8 cellular contexts compared by ENCODE assay signal in genomic region chr12:48979602-48980388, GRCh38. TPM values are rescaled to one million over a fixed set of nuclear protein-coding genes. Genes with fewer than 3 reads are reported as not detected.
DNase-seq lines count a peak whose midpoint lies in the region; ATAC-seq and FAIRE-seq lines count a peak whose summit lies in the region.

No MANE protein-coding gene starts in this region.

- 0 out of 2 replicates have a peak, but pooled peaks cover 3% of the 10 kb centered on the region for H3F3A ChIP-seq in GM23248 (ENCODE audit: insufficient read depth)

- peak overlapping the region; percentile 62 for H3K4me2 ChIP-seq in GM23248 (ENCODE audit: unreplicated experiment)

- FAIRE-seq in small intestine (lab: Jason Lieb, UNC) = no peak

- H3K9me2 ChIP-seq in GM23248 (ENCODE audit: insufficient read depth) = no peaks in the 10 kb centered on the region

- ATAC-seq in right cardiac atrium = no peak
- no peak for ATAC-seq in HG03432 (IDR thresholded peaks at IDR 0.05; ENCODE audit: unreplicated experiment)

- H3K4me1 ChIP-seq in GM23248 (ENCODE audit: insufficient read depth) = peaks cover 13% of the 10 kb centered on the region; the same call in 1 of the 2 replicates
- peaks cover 15% of the 10 kb centered on the region for H3K4me1 ChIP-seq in right cardiac atrium (ENCODE audit: control insufficient read depth, insufficient read depth, low read length)
- peaks cover 0 to 4% of the 10 kb centered on the region in 2 donors for H3K4me1 ChIP-seq in small intestine (ENCODE audit: control insufficient read depth in 2 of 2, insufficient read depth in 1 of 2, low read depth in 1 of 2, low read length in 1 of 2)

- H3K4me3 ChIP-seq in GM23248 (peak overlapping the region; percentile 29; the same call in 1 of the 2 replicates), right cardiac atrium (ENCODE audit: low read length) (peak overlapping the region; percentile 26), small intestine (ENCODE audit: low read depth in 1 of 2, low read length in 2 of 2) (peak overlapping the region; percentile 10 to 46)

- WGBS in GM23248 (ENCODE audit: low coverage in 1 of 2, low lambda C conversion rate in 2 of 2, missing lambda C conversion rate in 2 of 2), 2 experiments = 2 to 4% methylated on average over 54 to 55 of the region's 55 CpGs
- 2% methylated on average over 55 of the region's 55 CpGs for WGBS in right cardiac atrium
- 1% methylated on average over 54 to 55 of the region's 55 CpGs for WGBS in small intestine, 3 donors

- H2AFZ ChIP-seq in GM23248 = no peak overlapping the region

- no peak overlapping the region for H3K27ac ChIP-seq in GM23248
- H3K27ac ChIP-seq in right cardiac atrium (ENCODE audit: low read length) = no peak overlapping the region
- H3K27ac ChIP-seq in small intestine (ENCODE audit: low read depth in 1 of 2, low read length in 1 of 2) = peak overlapping the region in 1 of 2 donors; percentile 36
- no peak overlapping the region for H3K27ac ChIP-seq in caudate nucleus (ENCODE audit: low read depth, low read length)

- DNase-seq in GM23248 = peak; percentile 42
- peak; percentile 72 for DNase-seq in activated CD8-positive, alpha-beta memory T cell treated with anti-CD3 and anti-CD28 coated beads for 24 hours
- peak; percentile 37 to 76 (median 75) for DNase-seq in right cardiac atrium
- DNase-seq in small intestine = peak; percentile 41
- DNase-seq in ACHN = no peak
- no peak for DNase-seq in DMS114 treated with DMSO at 0.1 percent for 48 hours (lab: John Stamatoyannopoulos, UW; ENCODE audit: unreplicated experiment)
- DNase-seq in caudate nucleus (lab: John Stamatoyannopoulos, UW) = no peak

- in situ Hi-C loops in GM23248 (cut with MboI) (no loop called here), ACHN (cut with HindIII; ENCODE audit: low pct_ligation_motif_present, low pct_unique_long_range_greater_than_20kb, low sequenced_read_pairs) (no loop called here)

- no peak overlapping the region for H3K9ac ChIP-seq in GM23248

- no peaks in the 10 kb centered on the region for H3K36me3 ChIP-seq in GM23248 (ENCODE audit: low read depth)
- H3K36me3 ChIP-seq in small intestine (ENCODE audit: control insufficient read depth in 2 of 2, insufficient read depth in 2 of 2, low read length in 2 of 2) = no peaks in the 10 kb centered on the region

- H3K9me3 ChIP-seq in GM23248 (ENCODE audit: low read depth) (no peaks in the 10 kb centered on the region), right cardiac atrium (ENCODE audit: control insufficient read depth, low read length) (no peaks in the 10 kb centered on the region), small intestine (ENCODE audit: control insufficient read depth, low read depth) (no peaks in the 10 kb centered on the region)

- H3K27me3 ChIP-seq in GM23248 (replicated peaks; ENCODE audit: insufficient read depth) (peaks cover 62% of the 10 kb centered on the region), right cardiac atrium (ENCODE audit: control insufficient read depth, insufficient read depth) (no peaks in the 10 kb centered on the region), small intestine (ENCODE audit: control insufficient read depth in 2 of 2, insufficient read depth in 2 of 2, low read length in 2 of 2) (peaks cover 0 to 17% of the 10 kb centered on the region in 2 donors)

- intact Hi-C loops in right cardiac atrium (cut with DNase I) = no loop called here

- no peaks in the 10 kb centered on the region for H3K79me2 ChIP-seq in GM23248 (ENCODE audit: insufficient read depth)

- no peaks in the 10 kb centered on the region for H4K20me1 ChIP-seq in GM23248 (ENCODE audit: insufficient read depth)

RNA-seq across cellular contexts. Expression of gene WNT1, which starts 1.7 kb away (rescaled TPM):
- total RNA-seq in GM23248 (2014; rRNA removed; shearing (Covaris generic)) = not detected in 2 replicates
- polyA plus RNA-seq in GM23248 (2016; fragmentation: Nextera tagmentation; extraction: Ambion mirVana) = not detected in 2 replicates
- not detected for total RNA-seq in right cardiac atrium
- not detected for polyA plus RNA-seq in right cardiac atrium
- polyA plus RNA-seq in small intestine = not detected

RNA-seq across cellular contexts. Expression of gene WNT10B, which starts 8.3 kb away (rescaled TPM):
- total RNA-seq in GM23248 (2014; rRNA removed; shearing (Covaris generic)) = 0.32 TPM in 1 of 2 replicates, not detected in the other
- 0.29 and 0.61 TPM in 2 replicates for polyA plus RNA-seq in GM23248 (2016; fragmentation: Nextera tagmentation; extraction: Ambion mirVana)
- 1 to 10 TPM in 1 of 4 donors, under 1 TPM in 3; 0.57 to 1.7 (median 0.73) TPM for total RNA-seq in right cardiac atrium
- polyA plus RNA-seq in right cardiac atrium = 0.66 TPM
- 1 to 10 TPM in 2 of 3 donors, under 1 TPM in 1; 0.67 to 1.4 (median 1.2) TPM for polyA plus RNA-seq in small intestine

RNA-seq across cellular contexts. Expression of gene DDN, which starts 19.4 kb away (rescaled TPM):
- total RNA-seq in GM23248 (2014; rRNA removed; shearing (Covaris generic)) = 0.13 TPM in 1 of 2 replicates, not detected in the other
- polyA plus RNA-seq in GM23248 (2016; fragmentation: Nextera tagmentation; extraction: Ambion mirVana) (0.06 TPM in 1 of 2 replicates, not detected in the other), right cardiac atrium (1.6 TPM), small intestine (under 1 TPM in 2 of 3 donors, not detected in 1; 0.16 to 0.22 TPM)
- 1 to 10 TPM in 2 of 4 donors, under 1 TPM in 2; 0.42 to 2.8 (median 1.1) TPM for total RNA-seq in right cardiac atrium

RNA-seq across cellular contexts. Expression of gene ARF3, which starts 22.5 kb away (rescaled TPM):
- total RNA-seq in GM23248 (2014; rRNA removed; shearing (Covaris generic)) = 55.3 and 87.7 TPM in 2 replicates
- polyA plus RNA-seq in GM23248 (2016; fragmentation: Nextera tagmentation; extraction: Ambion mirVana) (65.0 and 71.7 TPM in 2 replicates), right cardiac atrium (65.0 TPM), small intestine (10 to 100 TPM; 37.3 to 96.4 (median 38.4) TPM)
- 10 to 100 TPM; 75.6 to 94.8 (median 80.6) TPM for total RNA-seq in right cardiac atrium

RNA-seq across cellular contexts. Expression of gene PRKAG1, which starts 38.8 kb away (rescaled TPM):
- total RNA-seq in GM23248 (2014; rRNA removed; shearing (Covaris generic)) = 86.1 and 91.3 TPM in 2 replicates
- polyA plus RNA-seq in GM23248 (2016; fragmentation: Nextera tagmentation; extraction: Ambion mirVana) = 62.5 and 66.8 TPM in 2 replicates
- total RNA-seq in right cardiac atrium = 10 to 100 TPM; 65.7 to 88.9 (median 80.7) TPM
- polyA plus RNA-seq in right cardiac atrium = 72.4 TPM
- 10 to 100 TPM; 50.0 to 60.6 (median 60.5) TPM for polyA plus RNA-seq in small intestine

Comparison
In these comparisons a context has a peak if more than half of its experiments do, and no peak if none do; other contexts are left out.
1. DNase-seq: peak in GM23248 (single experiment), activated CD8-positive, alpha-beta memory T cell treated with anti-CD3 and anti-CD28 coated beads for 24 hours (single experiment), right cardiac atrium (3 of 3) and small intestine (single experiment); none in ACHN (single experiment), DMS114 treated with DMSO at 0.1 percent for 48 hours (single experiment) and caudate nucleus (0 of 61).
2. Peak in every context shown above with its lines, with median percentiles within 50 percentile points of each other: H3K4me3 ChIP-seq.